In the genomic region with DNA sequence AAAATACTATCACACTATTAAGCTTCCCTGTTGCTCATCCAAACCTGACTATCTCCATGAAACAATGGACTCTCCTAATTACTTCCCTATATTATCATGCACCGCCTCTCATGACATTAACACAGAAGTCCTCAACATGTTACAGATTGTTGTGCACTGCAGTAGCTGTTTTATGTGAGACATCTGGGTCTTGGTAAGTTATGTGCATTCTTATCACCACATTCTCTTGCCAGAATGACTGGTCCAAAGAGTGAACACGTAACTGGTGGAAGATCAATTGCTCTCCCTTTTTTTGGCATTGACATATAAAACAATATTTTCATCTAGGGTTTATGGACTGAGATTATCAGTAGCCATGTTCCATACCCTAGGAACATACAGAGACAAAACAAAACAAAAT, we compare ENCODE assay signal across 20 cellular contexts. TPM values are rescaled to one million over a fixed set of nuclear protein-coding genes. Genes with fewer than 3 reads are reported as not detected.
"Had no signal": no experiment of that assay in that cellular context is flagged by ENCODE, and none has a peak within 500 bp of the region (broad histone marks: within the 10 kb centered on the region; RNA-seq: fewer than 3 reads in every experiment).

No MANE protein-coding gene starts in this region.

- H3K36me3 ChIP-seq: lower lobe of right lung, ovary, sigmoid colon, thoracic aorta, tibial nerve, upper lobe of left lung, uterus had no signal

- H3K27me3 ChIP-seq: dorsolateral prefrontal cortex, ovary, sigmoid colon, tibial nerve, upper lobe of left lung, uterus had no signal

- H3K27ac ChIP-seq: dorsolateral prefrontal cortex, lower lobe of right lung, ovary, psoas muscle, sigmoid colon, thoracic aorta, tibial nerve, upper lobe of left lung, uterus had no signal

- DNase-seq: dorsolateral prefrontal cortex; effector CD4-positive, alpha-beta T cell; left ventricle myocardium superior; lower lobe of right lung; natural killer cell; occipital lobe; ovary; posterior cingulate gyrus; psoas muscle; right cardiac atrium; sigmoid colon; stimulated activated CD4-positive, alpha-beta T cell treated with anti-CD3 and anti-CD28 coated beads, Interleukin-15, amount 100 ng/mL, for 24 hours; stimulated activated CD4-positive, alpha-beta T cell treated with anti-CD3 and anti-CD28 coated beads, Interleukin-2, amount 100 ng/mL, for 48 hours; stimulated activated naive B cell treated with anti-CD40 and anti-IgM and Interleukin-4, amounts not matched to agents 10 μg/mL and 1 μg/mL and 100 μg/mL, for 72 hours; upper lobe of left lung; uterus had no signal

- H3K4me3 ChIP-seq: dorsolateral prefrontal cortex, lower lobe of right lung, ovary, psoas muscle, sigmoid colon, skin epidermis, thoracic aorta, tibial nerve, upper lobe of left lung, uterus had no signal

- H3K9me3 ChIP-seq: lower lobe of right lung, ovary, psoas muscle, sigmoid colon, thoracic aorta, tibial nerve, upper lobe of left lung, uterus had no signal

- H3K36me3 Mint-ChIP-seq: stimulated activated naive B cell treated with anti-CD40 and anti-IgM and Interleukin-4, amounts not matched to agents 10 μg/mL and 1 μg/mL and 100 μg/mL, for 72 hours had no signal

- H3K27me3 Mint-ChIP-seq: stimulated activated naive B cell treated with anti-CD40 and anti-IgM and Interleukin-4, amounts not matched to agents 10 μg/mL and 1 μg/mL and 100 μg/mL, for 72 hours; stimulated activated naive CD8-positive, alpha-beta T cell treated with anti-CD3 and anti-CD28 coated beads, Interleukin-15, Interleukin-2, amounts not matched to agents 100 ng/mL and 50 ng/mL, for 24 hours had no signal

- ATAC-seq: left ventricle myocardium superior; lower lobe of right lung; natural killer cell; psoas muscle; right cardiac atrium; stimulated activated naive B cell treated with anti-CD40 and anti-IgM and Interleukin-4, amounts not matched to agents 10 μg/mL and 1 μg/mL and 100 μg/mL, for 72 hours had no signal

- H3K4me1 ChIP-seq: lower lobe of right lung, psoas muscle, sigmoid colon, tibial nerve, upper lobe of left lung, uterus had no signal

- H3K27ac Mint-ChIP-seq: natural killer cell; stimulated activated naive B cell treated with anti-CD40 and anti-IgM and Interleukin-4, amounts not matched to agents 10 μg/mL and 1 μg/mL and 100 μg/mL, for 72 hours; stimulated activated naive CD8-positive, alpha-beta T cell treated with anti-CD3 and anti-CD28 coated beads, Interleukin-15, Interleukin-2, amounts not matched to agents 100 ng/mL and 50 ng/mL, for 24 hours had no signal

- H3K4me1 Mint-ChIP-seq: natural killer cell; stimulated activated naive B cell treated with anti-CD40 and anti-IgM and Interleukin-4, amounts not matched to agents 10 μg/mL and 1 μg/mL and 100 μg/mL, for 72 hours had no signal

- H3K4me3 Mint-ChIP-seq: natural killer cell; stimulated activated naive B cell treated with anti-CD40 and anti-IgM and Interleukin-4, amounts not matched to agents 10 μg/mL and 1 μg/mL and 100 μg/mL, for 72 hours; stimulated activated naive CD8-positive, alpha-beta T cell treated with anti-CD3 and anti-CD28 coated beads, Interleukin-15, Interleukin-2, amounts not matched to agents 100 ng/mL and 50 ng/mL, for 24 hours had no signal

RNA-seq across cellular contexts. Expression of a gene that starts 59.4 kb away (rescaled TPM):
- total RNA-seq: natural killer cell had no signal
